ENCODE assay signal across 1 cellular context in genomic region chr13:35393886-35394285, GRCh38.
TF ChIP-seq lines count a peak whose summit lies in the region.

No MANE protein-coding gene starts in this region.

TF ChIP-seq in GM23338, 12 proteins besides CTCF, POLR2A, EP300 and RAD21 (continued from another document):
- no peak for TF ChIP-seq REST (IDR thresholded peaks at IDR 0.05; ENCODE audit: unreplicated experiment)
- no peak for TF ChIP-seq EZH2phosphoT487 (IDR thresholded peaks at IDR 0.05; ENCODE audit: unreplicated experiment)
- TF ChIP-seq ZNF331 (CRISPR knock-in tag; IDR thresholded peaks at IDR 0.05; ENCODE audit: low read depth): no peak
- TF ChIP-seq EZH2 (IDR thresholded peaks at IDR 0.05; ENCODE audit: low read depth, unreplicated experiment): no peak
- TF ChIP-seq NANOG (IDR thresholded peaks at IDR 0.05; ENCODE audit: borderline replicate concordance): no peak
